24 cellular contexts compared by ENCODE assay signal in genomic region chr17:50649042-50649908, GRCh38. TPM values are rescaled to one million over a fixed set of nuclear protein-coding genes. Genes with fewer than 3 reads are reported as not detected.
DNase-seq lines count a peak whose midpoint lies in the region; ATAC-seq, FAIRE-seq and TF ChIP-seq lines count a peak whose summit lies in the region.
"Had no signal": no experiment of that assay in that cellular context is flagged by ENCODE, and none has a peak within 500 bp of the region (broad histone marks: within the 10 kb centered on the region; RNA-seq: fewer than 3 reads in every experiment).

No MANE protein-coding gene starts in this region.

- in situ Hi-C loops in HepG2 (cut with HindIII; ENCODE audit: extremely low pct_ligation_motif_present, low pct_unique_long_range_greater_than_20kb) (no loop called here), K562 (cut with MboI) (no loop called here)

- CTCF ChIA-PET in HepG2 (lab: Yijun Ruan, JAX; ENCODE audit: low intra/inter-chr PET ratio, low total read pairs) (no interaction called here), K562 (lab: Yijun Ruan, JAX; ENCODE audit: low intra/inter-chr PET ratio) (no interaction called here)

- no peaks in the 10 kb centered on the region for H3K79me2 ChIP-seq in HepG2 (ENCODE audit: insufficient read depth, low read length)
- H3K79me2 ChIP-seq in K562 (ENCODE audit: control insufficient read depth, insufficient read depth, low read length): no peaks in the 10 kb centered on the region

- peaks cover 29% of the 10 kb centered on the region for H3K4me1 ChIP-seq in HepG2 (ENCODE audit: insufficient read depth, low read length)
- H3K4me1 ChIP-seq in right lobe of liver: no peaks in the 10 kb centered on the region
- no peaks in the 10 kb centered on the region for H3K4me1 ChIP-seq in K562 (replicated peaks in 1 of 2; ENCODE audit: control insufficient read depth in 2 of 2, insufficient read depth in 2 of 2, low read length in 2 of 2)
- H3K4me1 ChIP-seq: colonic mucosa, HAP-1, left lung had no signal

- no peaks in the 10 kb centered on the region for H3K4me1 Mint-ChIP-seq in CD14-positive monocyte
- H3K4me1 Mint-ChIP-seq: activated naive CD8-positive, alpha-beta T cell treated with anti-CD3 and anti-CD28 coated beads for 36 hours; activated T-helper 17 cell treated with anti-CD3 and anti-CD28 coated beads, Interleukin-2, amount 50 U/mL, for 72 hours had no signal

- TF ChIP-seq POLR2A in HepG2 (IDR thresholded peaks at IDR 0.05; ENCODE audit: insufficient read depth in 1 of 2, low read depth in 2 of 2, low read length in 2 of 2) (no peak), right lobe of liver (IDR thresholded peaks at IDR 0.05) (no peak), K562 (conservative IDR thresholded peaks at IDR 0.05) (no peak)

- H4K20me1 ChIP-seq in HepG2 (ENCODE audit: insufficient read depth, low read length) (no peaks in the 10 kb centered on the region), K562 (replicated peaks; ENCODE audit: control insufficient read depth, insufficient read depth, low read length) (no peaks in the 10 kb centered on the region)

- H3K27ac Mint-ChIP-seq in CD14-positive monocyte: no peak overlapping the region
- H3K27ac Mint-ChIP-seq: activated naive CD8-positive, alpha-beta T cell treated with anti-CD3 and anti-CD28 coated beads for 36 hours; activated T-helper 17 cell treated with anti-CD3 and anti-CD28 coated beads, Interleukin-2, amount 50 U/mL, for 72 hours; CD4-positive, alpha-beta T cell had no signal

- no peak overlapping the region for H3K4me3 Mint-ChIP-seq in CD14-positive monocyte
- H3K4me3 Mint-ChIP-seq: activated naive CD8-positive, alpha-beta T cell treated with anti-CD3 and anti-CD28 coated beads for 36 hours; activated T-helper 17 cell treated with anti-CD3 and anti-CD28 coated beads, Interleukin-2, amount 50 U/mL, for 72 hours; CD4-positive, alpha-beta T cell had no signal

- no peak overlapping the region for H3K27ac ChIP-seq in HepG2 (ENCODE audit: extremely low read length, insufficient read depth, low read length)
- H3K27ac ChIP-seq in right lobe of liver: no peak overlapping the region
- H3K27ac ChIP-seq in K562 (ENCODE audit: extremely low read depth, low read depth, low read length): no peak overlapping the region
- H3K27ac ChIP-seq: body of pancreas, colonic mucosa, left lung had no signal

- intact Hi-C loops in HepG2 (cut with micrococcal nuclease; ENCODE audit: unreplicated experiment) (no loop called here), right lobe of liver (cut with DNase I) (no loop called here), K562 (cut with micrococcal nuclease) (no loop called here), left ventricle myocardium superior (cut with micrococcal nuclease) (no loop called here), CD14-positive monocyte (cut with micrococcal nuclease) (no loop called here)

- H3K9me1 ChIP-seq in K562 (ENCODE audit: control insufficient read depth, insufficient read depth, low read length): no peaks in the 10 kb centered on the region

- peaks cover 0 to 2% of the 10 kb centered on the region in 2 donors for H3K36me3 Mint-ChIP-seq in CD14-positive monocyte
- H3K36me3 Mint-ChIP-seq: activated naive CD8-positive, alpha-beta T cell treated with anti-CD3 and anti-CD28 coated beads for 36 hours had no signal

- WGBS in HepG2 (ENCODE audit: low lambda C conversion rate): 93% methylated on average over 7 of the region's 7 CpGs
- 81% methylated on average over 7 of the region's 7 CpGs for WGBS in right lobe of liver (ENCODE audit: insufficient coverage, low coverage, low lambda C conversion rate, missing lambda C conversion rate)
- 48% methylated on average over 6 of the region's 7 CpGs for WGBS in K562 (ENCODE audit: insufficient coverage, low coverage, missing lambda C conversion rate)

- no peak overlapping the region for H3K9ac ChIP-seq in HepG2 (ENCODE audit: insufficient read depth, low read depth, low read length)
- H3K9ac ChIP-seq in K562 (ENCODE audit: insufficient read depth in 1 of 2, low read depth in 2 of 2, low read length in 2 of 2): no peak overlapping the region

- H3K4me2 ChIP-seq in HepG2 (ENCODE audit: low read depth, low read length): no peak overlapping the region
- H3K4me2 ChIP-seq in K562 (ENCODE audit: insufficient read depth, low read length): no peak overlapping the region

- peaks cover 9% of the 10 kb centered on the region for H3K9me3 ChIP-seq in HepG2 (ENCODE audit: low read length)
- no peaks in the 10 kb centered on the region for H3K9me3 ChIP-seq in right lobe of liver
- peaks cover 4% of the 10 kb centered on the region; the same call in 1 of the 2 replicates for H3K9me3 ChIP-seq in K562 (replicated peaks; ENCODE audit: control insufficient read depth, insufficient read depth, low read depth, low read length)
- H3K9me3 ChIP-seq: body of pancreas, colonic mucosa, HAP-1, mucosa of descending colon had no signal

- H3K9me3 Mint-ChIP-seq in CD14-positive monocyte: peaks cover 0 to 19% (median 13%) of the 10 kb centered on the region in 7 donors
- H3K9me3 Mint-ChIP-seq: activated naive CD8-positive, alpha-beta T cell treated with anti-CD3 and anti-CD28 coated beads for 36 hours; activated T-helper 17 cell treated with anti-CD3 and anti-CD28 coated beads, Interleukin-2, amount 50 U/mL, for 72 hours; CD4-positive, alpha-beta T cell had no signal

- H3K36me3 ChIP-seq in HepG2 (replicated peaks in 1 of 2; ENCODE audit: control insufficient read depth in 1 of 2, insufficient read depth in 2 of 2, low read length in 2 of 2) (no peaks in the 10 kb centered on the region), right lobe of liver (no peaks in the 10 kb centered on the region), K562 (ENCODE audit: control insufficient read depth, insufficient read depth, low read length) (no peaks in the 10 kb centered on the region)
- H3K36me3 ChIP-seq: colonic mucosa, HAP-1, left lung had no signal

- ATAC-seq in HepG2: no peak
- ATAC-seq in right lobe of liver: no peak
- ATAC-seq in K562: peak; percentile 89
- no peak for ATAC-seq in left ventricle myocardium superior
- ATAC-seq: activated T-helper 17 cell treated with anti-CD3 and anti-CD28 coated beads, Interleukin-2, amount 50 U/mL, for 72 hours; body of pancreas; left lung; mucosa of descending colon had no signal

- DNase-seq in HepG2 (ENCODE audit: low spot score): no peak
- no peak for DNase-seq in right lobe of liver
- DNase-seq in NCI-H69 (lab: John Stamatoyannopoulos, UW): peak; percentile 60
- DNase-seq in K562 (ENCODE audit: extremely low read depth in 1 of 4, low spot score in 3 of 4): peak in 1 of 4 experiments; percentile 44
- DNase-seq in left ventricle myocardium superior: no peak
- no peak for DNase-seq in effector CD8-positive, alpha-beta T cell (lab: John Stamatoyannopoulos, UW)
- no peak for DNase-seq in CD14-positive monocyte (ENCODE audit: low spot score)
- DNase-seq in NCI-H1048 (lab: John Stamatoyannopoulos, UW): no peak
- DNase-seq: activated CD4-positive, alpha-beta T cell treated with anti-CD3 and anti-CD28 coated beads for 48 hours; activated naive CD8-positive, alpha-beta T cell treated with anti-CD3 and anti-CD28 coated beads for 36 hours; body of pancreas; CD4-positive, alpha-beta T cell; colonic mucosa; DMS79; NCI-H1694 treated with DMSO at 0.1 percent for 48 hours; NCI-H345; SW 1271 had no signal

- POLR2A ChIA-PET in HepG2 (lab: Yijun Ruan, JAX) (interaction anchor here (0.7 to 1.8 kb wide), 4 partner anchors 11 to 43 kb away, joined by 3 to 5 read pairs (median 4); no protein-coding TSS in a partner anchor), K562 (lab: Yijun Ruan, JAX) (interaction anchor here (0.9 to 1.8 kb wide), 6 partner anchors 8 to 81 kb away, joined by 3 to 5 read pairs (median 3); no protein-coding TSS in a partner anchor)

- H3K4me3 ChIP-seq in HepG2 (replicated peaks in 1 of 3; ENCODE audit: insufficient read depth in 1 of 3, low read depth in 2 of 3, low read length in 3 of 3) (no peak overlapping the region), right lobe of liver (no peak overlapping the region), K562 (no peak overlapping the region)
- H3K4me3 ChIP-seq: body of pancreas, colonic mucosa, HAP-1, left lung, mucosa of descending colon had no signal

- H3K27me3 Mint-ChIP-seq in CD14-positive monocyte (ENCODE audit: low read depth in 3 of 3): peaks cover 6 to 13% (median 7%) of the 10 kb centered on the region in 3 donors

- H3K27me3 ChIP-seq in HepG2 (ENCODE audit: control insufficient read depth in 1 of 2, insufficient read depth in 2 of 2, low read length in 2 of 2) (no peaks in the 10 kb centered on the region), right lobe of liver (no peaks in the 10 kb centered on the region), K562 (ENCODE audit: control insufficient read depth in 2 of 2, insufficient read depth in 2 of 2, low read length in 2 of 2) (no peaks in the 10 kb centered on the region)
- H3K27me3 ChIP-seq: body of pancreas, colonic mucosa, left lung had no signal

- TF ChIP-seq EP300 in HepG2 (IDR thresholded peaks at IDR 0.05; ENCODE audit: low read depth in 2 of 2, low read length in 2 of 2) (no peak), HepG2 (CRISPR knock-in tag; IDR thresholded peaks at IDR 0.05; ENCODE audit: borderline replicate concordance) (no peak), K562 (IDR thresholded peaks at IDR 0.05; ENCODE audit: low read length) (no peak)

- FAIRE-seq in HepG2 (lab: Jason Lieb, UNC) (no peak), K562 (lab: Jason Lieb, UNC) (peak; percentile 42)
- FAIRE-seq: TTC549, urothelium cell line had no signal

- TF ChIP-seq RAD21 in HepG2 (CRISPR knock-in tag; IDR thresholded peaks at IDR 0.05): no peak
- no peak for TF ChIP-seq RAD21 in K562 (CRISPR knock-in tag; conservative IDR thresholded peaks at IDR 0.05 in 1 of 2, IDR thresholded peaks at IDR 0.05 in 1 of 2)

- TF ChIP-seq CTCF in HepG2 (CRISPR knock-in tag; IDR thresholded peaks at IDR 0.05): no peak
- TF ChIP-seq CTCF in right lobe of liver (IDR thresholded peaks at IDR 0.05): no peak
- no peak for TF ChIP-seq CTCF in K562 (IDR thresholded peaks at IDR 0.05 in 2 of 3, conservative IDR thresholded peaks at IDR 0.05 in 1 of 3; ENCODE audit: insufficient read depth in 2 of 3, low read depth in 1 of 3, low read length in 3 of 3)
- no peak for TF ChIP-seq CTCF in CD14-positive monocyte (IDR thresholded peaks at IDR 0.05)

- BruUV-seq in HepG2 (replicated peaks; lab: Mats Ljungman, UMichigan) (no TSS peak), K562 (replicated peaks; lab: Mats Ljungman, UMichigan) (no TSS peak)

- H2AFZ ChIP-seq in HepG2 (ENCODE audit: low read length) (no peak overlapping the region), K562 (ENCODE audit: low read depth, low read length) (peak overlapping the region; percentile 75)

RNA-seq across cellular contexts. Expression of gene ABCC3, which starts 14.6 kb away (rescaled TPM):
- total RNA-seq in HepG2 (2016; rRNA removed; fragmentation: Illumina TruSeq; extraction: Trizol) (18.0 and 25.2 TPM in 2 replicates), right lobe of liver (100 to 1,000 TPM; 146 to 286 (median 178) TPM), K562 (2014; rRNA removed) (not detected in 2 replicates), K562 (2014; rRNA removed; fragmentation: Illumina TruSeq; extraction: Trizol) (not detected in 2 replicates), K562 (2015; rRNA removed; fragmentation: Illumina TruSeq; extraction: Trizol) (not detected in 2 replicates), K562 (2021) (0.34 and 1.6 TPM in 2 replicates), left ventricle myocardium superior (0.37 TPM)
- 13.3 and 13.8 TPM in 2 replicates for total RNA-seq in HepG2 (2016; cell fraction: cytosol; rRNA removed; fragmentation: Illumina TruSeq; extraction: Trizol; ENCODE audit: low read depth)
- 14.4 and 28.1 TPM in 2 replicates for total RNA-seq in HepG2 (2016; cell fraction: insoluble cytoplasmic fraction; rRNA removed; fragmentation: Illumina TruSeq; extraction: Trizol)
- total RNA-seq in HepG2 (2016; cell fraction: membrane; rRNA removed; fragmentation: Illumina TruSeq; extraction: Trizol): 23.1 and 25.2 TPM in 2 replicates
- 38.6 and 38.7 TPM in 2 replicates for total RNA-seq in HepG2 (2016; cell fraction: nucleus; rRNA removed; fragmentation: Illumina TruSeq; extraction: Trizol)
- polyA plus RNA-seq in HepG2 (2011; rRNA removed) (50.5 and 50.7 TPM in 2 replicates), K562 (2011; rRNA removed) (0.78 and 0.93 TPM in 2 replicates), K562 (2014; fragmentation: Illumina TruSeq; extraction: Trizol) (not detected in 2 replicates), K562 (2014; fragmentation: Nextera tagmentation; extraction: Ambion mirVana) (under 1 TPM in 1 of 2 experiments, not detected in 1; 0.03 TPM), K562 (2014; rRNA removed) (0.07 TPM in 1 of 2 replicates, not detected in the other), CD14-positive monocyte (10 to 100 TPM in 1 of 2 donors, 1 to 10 TPM in 1; 2.7 to 11.4 TPM)
- 19.0 and 24.0 TPM in 2 replicates for polyA plus RNA-seq in HepG2 (2011; cell fraction: cytosol; rRNA removed)
- polyA plus RNA-seq in HepG2 (2011; cell fraction: nucleus; rRNA removed): 331 and 391 TPM in 2 replicates
- polyA plus RNA-seq in HepG2 (2012): 15.7 and 38.4 TPM in 2 replicates
- 15.1 and 15.9 TPM in 2 replicates for polyA plus RNA-seq in HepG2 (2016; cell fraction: cytosol; fragmentation: Illumina TruSeq; extraction: Trizol; ENCODE audit: low read depth)
- 17.3 and 21.5 TPM in 2 replicates for polyA plus RNA-seq in HepG2 (2016; cell fraction: insoluble cytoplasmic fraction; fragmentation: Illumina TruSeq; extraction: Trizol; ENCODE audit: low read depth)
- 23.7 and 24.5 TPM in 2 replicates for polyA plus RNA-seq in HepG2 (2016; cell fraction: membrane; fragmentation: Illumina TruSeq; extraction: Trizol; ENCODE audit: low read depth)
- 84.3 and 87.4 TPM in 2 replicates for polyA plus RNA-seq in HepG2 (2016; cell fraction: nucleus; fragmentation: Illumina TruSeq; extraction: Trizol; ENCODE audit: insufficient read depth, low read depth)
- polyA minus RNA-seq in HepG2 (2011; rRNA and poly(A)+ RNA removed; ENCODE audit: low replicate concordance): 73.4 and 78.1 TPM in 2 replicates
- polyA minus RNA-seq in HepG2 (2011; cell fraction: cytosol; rRNA and poly(A)+ RNA removed): 10.9 and 17.8 TPM in 2 replicates
- 61.9 and 63.1 TPM in 2 replicates for polyA minus RNA-seq in HepG2 (2011; cell fraction: nucleus; rRNA and poly(A)+ RNA removed)
- total RNA-seq in K562 (2011; cell fraction: chromatin; rRNA removed; ENCODE audit: low replicate concordance): 2.3 and 7.3 TPM in 2 replicates
- 3.3 and 3.7 TPM in 2 replicates for total RNA-seq in K562 (2011; cell fraction: nucleolus; rRNA removed)
- total RNA-seq in K562 (2011; cell fraction: nucleoplasm; rRNA removed): 2.0 and 2.1 TPM in 2 replicates
- 0.27 and 0.51 TPM in 2 replicates for polyA plus RNA-seq in K562 (2011; cell fraction: cytosol; rRNA removed)
- polyA plus RNA-seq in K562 (2011; cell fraction: nucleus; rRNA removed): 2.6 and 6.0 TPM in 2 replicates
- polyA plus RNA-seq in K562 (2012): 0.31 and 0.44 TPM in 2 replicates
- 0.35 and 0.45 TPM in 2 replicates for polyA minus RNA-seq in K562 (2011; rRNA and poly(A)+ RNA removed)
- polyA minus RNA-seq in K562 (2011; cell fraction: cytosol; rRNA and poly(A)+ RNA removed): 1.4 and 2.1 TPM in 2 replicates
- polyA minus RNA-seq in K562 (2011; cell fraction: nucleus; rRNA and poly(A)+ RNA removed): 1.4 and 2.3 TPM in 2 replicates
- total RNA-seq: activated naive CD8-positive, alpha-beta T cell treated with anti-CD3 and anti-CD28 coated beads for 36 hours had no signal
- polyA plus RNA-seq: neural cell had no signal

RNA-seq across cellular contexts. Expression of gene ANKRD40, which starts 58.4 kb away (rescaled TPM):
- total RNA-seq in HepG2 (2016; rRNA removed; fragmentation: Illumina TruSeq; extraction: Trizol): 46.4 and 52.4 TPM in 2 replicates
- 14.8 and 17.0 TPM in 2 replicates for total RNA-seq in HepG2 (2016; cell fraction: cytosol; rRNA removed; fragmentation: Illumina TruSeq; extraction: Trizol; ENCODE audit: low read depth)
- total RNA-seq in HepG2 (2016; cell fraction: insoluble cytoplasmic fraction; rRNA removed; fragmentation: Illumina TruSeq; extraction: Trizol): 43.9 and 45.1 TPM in 2 replicates
- 53.6 and 57.7 TPM in 2 replicates for total RNA-seq in HepG2 (2016; cell fraction: membrane; rRNA removed; fragmentation: Illumina TruSeq; extraction: Trizol)
- 27.7 and 32.1 TPM in 2 replicates for total RNA-seq in HepG2 (2016; cell fraction: nucleus; rRNA removed; fragmentation: Illumina TruSeq; extraction: Trizol)
- polyA plus RNA-seq in HepG2 (2011; rRNA removed): 30.2 and 35.0 TPM in 2 replicates
- 20.9 and 27.5 TPM in 2 replicates for polyA plus RNA-seq in HepG2 (2011; cell fraction: cytosol; rRNA removed)
- polyA plus RNA-seq in HepG2 (2011; cell fraction: nucleus; rRNA removed): 14.0 and 17.7 TPM in 2 replicates
- 25.7 and 26.1 TPM in 2 replicates for polyA plus RNA-seq in HepG2 (2012)
- polyA plus RNA-seq in HepG2 (2016; cell fraction: cytosol; fragmentation: Illumina TruSeq; extraction: Trizol; ENCODE audit: low read depth): 12.7 TPM in 2 replicates
- 37.2 and 46.0 TPM in 2 replicates for polyA plus RNA-seq in HepG2 (2016; cell fraction: insoluble cytoplasmic fraction; fragmentation: Illumina TruSeq; extraction: Trizol; ENCODE audit: low read depth)
- polyA plus RNA-seq in HepG2 (2016; cell fraction: membrane; fragmentation: Illumina TruSeq; extraction: Trizol; ENCODE audit: low read depth): 34.9 and 37.7 TPM in 2 replicates
- polyA plus RNA-seq in HepG2 (2016; cell fraction: nucleus; fragmentation: Illumina TruSeq; extraction: Trizol; ENCODE audit: insufficient read depth, low read depth): 52.0 and 58.7 TPM in 2 replicates
- 22.7 and 24.6 TPM in 2 replicates for polyA minus RNA-seq in HepG2 (2011; rRNA and poly(A)+ RNA removed; ENCODE audit: low replicate concordance)
- 31.7 and 31.9 TPM in 2 replicates for polyA minus RNA-seq in HepG2 (2011; cell fraction: cytosol; rRNA and poly(A)+ RNA removed)
- 21.2 and 23.9 TPM in 2 replicates for polyA minus RNA-seq in HepG2 (2011; cell fraction: nucleus; rRNA and poly(A)+ RNA removed)
- total RNA-seq in right lobe of liver: 10 to 100 TPM; 13.9 to 17.4 (median 15.1) TPM
- 24.0 and 50.0 TPM in 2 replicates for total RNA-seq in K562 (2011; cell fraction: chromatin; rRNA removed; ENCODE audit: low replicate concordance)
- 13.9 and 14.3 TPM in 2 replicates for total RNA-seq in K562 (2011; cell fraction: nucleolus; rRNA removed)
- total RNA-seq in K562 (2011; cell fraction: nucleoplasm; rRNA removed): 27.6 and 36.9 TPM in 2 replicates
- 16.6 and 17.8 TPM in 2 replicates for total RNA-seq in K562 (2014; rRNA removed)
- 28.1 and 30.5 TPM in 2 replicates for total RNA-seq in K562 (2014; rRNA removed; fragmentation: Illumina TruSeq; extraction: Trizol)
- 26.8 and 27.7 TPM in 2 replicates for total RNA-seq in K562 (2015; rRNA removed; fragmentation: Illumina TruSeq; extraction: Trizol)
- 26.1 and 28.3 TPM in 2 replicates for total RNA-seq in K562 (2021)
- polyA plus RNA-seq in K562 (2011; rRNA removed): 23.6 and 28.4 TPM in 2 replicates
- 13.4 and 17.8 TPM in 2 replicates for polyA plus RNA-seq in K562 (2011; cell fraction: cytosol; rRNA removed)
- polyA plus RNA-seq in K562 (2011; cell fraction: nucleus; rRNA removed): 10.6 and 11.2 TPM in 2 replicates
- polyA plus RNA-seq in K562 (2012): 12.6 and 15.6 TPM in 2 replicates
- polyA plus RNA-seq in K562 (2014; fragmentation: Illumina TruSeq; extraction: Trizol): 26.1 and 28.9 TPM in 2 replicates
- polyA plus RNA-seq in K562 (2014; fragmentation: Nextera tagmentation; extraction: Ambion mirVana): 1 to 10 TPM; 9.0 to 9.9 TPM
- 17.5 and 19.4 TPM in 2 replicates for polyA plus RNA-seq in K562 (2014; rRNA removed)
- polyA minus RNA-seq in K562 (2011; rRNA and poly(A)+ RNA removed): 32.0 and 35.6 TPM in 2 replicates
- polyA minus RNA-seq in K562 (2011; cell fraction: cytosol; rRNA and poly(A)+ RNA removed): 15.3 and 15.5 TPM in 2 replicates
- polyA minus RNA-seq in K562 (2011; cell fraction: nucleus; rRNA and poly(A)+ RNA removed): 8.6 and 9.3 TPM in 2 replicates
- 54.4 TPM for total RNA-seq in left ventricle myocardium superior
- polyA plus RNA-seq in CD14-positive monocyte: 1 to 10 TPM; 3.4 TPM

Comparison
In these comparisons a context has a peak if more than half of its experiments do, and no peak if none do; other contexts are left out.
1. Of the 241 proteins assayed by ChIP-seq in both HepG2 and K562: peak only in HepG2: HNRNPK and PCBP2; only in K562: DPF2, EHMT2, ZFP36 and ZNF512; in both: NFYB and SRF; in neither: 229; mixed calls (peak in some experiments, not most) for 4.